In genomic region chr2:71930073-71930681, GRCh38 we compare ENCODE assay signal across 16 cellular contexts.
DNase-seq lines count a peak whose midpoint lies in the region; ATAC-seq and TF ChIP-seq lines count a peak whose summit lies in the region.
"Had no signal": no experiment of that assay in that cellular context is flagged by ENCODE, and none has a peak within 500 bp of the region (broad histone marks: within the 10 kb centered on the region; RNA-seq: fewer than 3 reads in every experiment).

No MANE protein-coding gene starts in this region.

- TF ChIP-seq CTCF in activated CD8-positive, alpha-beta T cell treated with anti-CD3 and anti-CD28 coated beads for 36 hours (IDR thresholded peaks at IDR 0.05) = no peak
- TF ChIP-seq CTCF in coronary artery (IDR thresholded peaks at IDR 0.05) = no peak
- TF ChIP-seq CTCF in type B pancreatic cell (conservative IDR thresholded peaks at IDR 0.05) = no peak

- POLR2A ChIA-PET in activated CD8-positive, alpha-beta T cell treated with anti-CD3 and anti-CD28 coated beads, Interleukin-2, amount 10 ng/mL, durations not matched to agents 7 days and 5 days (lab: Charles Lee) = no interaction called here
- POLR2A ChIA-PET in activated CD8-positive, alpha-beta T cell treated with anti-CD3 and anti-CD28 coated beads for 36 hours (lab: Charles Lee) = no interaction called here

- no peak overlapping the region for H3K27ac Mint-ChIP-seq in activated CD8-positive, alpha-beta T cell treated with anti-CD3 and anti-CD28 coated beads, Interleukin-2, amount 10 ng/mL, durations not matched to agents 7 days and 5 days
- no peak overlapping the region for H3K27ac Mint-ChIP-seq in activated CD8-positive, alpha-beta T cell treated with anti-CD3 and anti-CD28 coated beads for 36 hours
- no peak overlapping the region for H3K27ac Mint-ChIP-seq in type B pancreatic cell
- H3K27ac Mint-ChIP-seq: activated naive CD8-positive, alpha-beta T cell treated with anti-CD3 and anti-CD28 coated beads for 36 hours; B cell had no signal

- DNase-seq in activated CD8-positive, alpha-beta T cell treated with anti-CD3 and anti-CD28 coated beads, Interleukin-2, amount 10 ng/mL, durations not matched to agents 7 days and 5 days = peak; percentile 13
- no peak for DNase-seq in activated CD8-positive, alpha-beta T cell treated with anti-CD3 and anti-CD28 coated beads for 36 hours
- peak; percentile 43 for DNase-seq in NCI-H2029 (lab: John Stamatoyannopoulos, UW)
- DNase-seq in coronary artery (ENCODE audit: low spot score) = peak; percentile 68
- DNase-seq in type B pancreatic cell (ENCODE audit: extremely low spot score, unreplicated experiment) = peak; percentile 64
- DNase-seq in NCI-H524 treated with DMSO at 0.1 percent for 48 hours (lab: John Stamatoyannopoulos, UW) = no peak
- DNase-seq: activated CD4-positive, alpha-beta T cell treated with anti-CD3 and anti-CD28 coated beads, Interleukin-2, amount 50 U/mL, for 1 hour; activated naive CD8-positive, alpha-beta T cell treated with anti-CD3 and anti-CD28 coated beads for 36 hours; NCI-H1930 had no signal

- CTCF ChIA-PET in activated CD8-positive, alpha-beta T cell treated with anti-CD3 and anti-CD28 coated beads, Interleukin-2, amount 10 ng/mL, durations not matched to agents 7 days and 5 days (lab: Charles Lee) = no interaction called here
- CTCF ChIA-PET in activated CD8-positive, alpha-beta T cell treated with anti-CD3 and anti-CD28 coated beads for 36 hours (lab: Charles Lee) = no interaction called here

- no peak overlapping the region for H3K4me3 ChIP-seq in coronary artery
- H3K4me3 ChIP-seq: heart left ventricle, SK-N-MC, vagina had no signal

- no peak for ATAC-seq in activated CD8-positive, alpha-beta T cell treated with anti-CD3 and anti-CD28 coated beads, Interleukin-2, amount 10 ng/mL, durations not matched to agents 7 days and 5 days
- ATAC-seq in activated CD8-positive, alpha-beta T cell treated with anti-CD3 and anti-CD28 coated beads for 36 hours = no peak
- no peak for ATAC-seq in HG03457 (IDR thresholded peaks at IDR 0.05; ENCODE audit: unreplicated experiment)
- ATAC-seq in HG03196 (IDR thresholded peaks at IDR 0.05; ENCODE audit: unreplicated experiment) = no peak
- ATAC-seq: heart left ventricle, right cardiac atrium had no signal

- no peaks in the 10 kb centered on the region for H3K9me3 Mint-ChIP-seq in activated CD8-positive, alpha-beta T cell treated with anti-CD3 and anti-CD28 coated beads, Interleukin-2, amount 10 ng/mL, durations not matched to agents 7 days and 5 days (ENCODE audit: insufficient read depth)
- H3K9me3 Mint-ChIP-seq in activated CD8-positive, alpha-beta T cell treated with anti-CD3 and anti-CD28 coated beads for 36 hours = no peaks in the 10 kb centered on the region
- H3K9me3 Mint-ChIP-seq in type B pancreatic cell = no peaks in the 10 kb centered on the region
- H3K9me3 Mint-ChIP-seq: activated naive CD8-positive, alpha-beta T cell treated with anti-CD3 and anti-CD28 coated beads for 36 hours had no signal

- no peaks in the 10 kb centered on the region for H3K27me3 Mint-ChIP-seq in activated CD8-positive, alpha-beta T cell treated with anti-CD3 and anti-CD28 coated beads, Interleukin-2, amount 10 ng/mL, durations not matched to agents 7 days and 5 days (ENCODE audit: low read depth)
- H3K27me3 Mint-ChIP-seq in activated CD8-positive, alpha-beta T cell treated with anti-CD3 and anti-CD28 coated beads for 36 hours = no peaks in the 10 kb centered on the region
- peaks cover 3% of the 10 kb centered on the region for H3K27me3 Mint-ChIP-seq in type B pancreatic cell
- H3K27me3 Mint-ChIP-seq: activated naive CD8-positive, alpha-beta T cell treated with anti-CD3 and anti-CD28 coated beads for 36 hours; B cell had no signal

- intact Hi-C loops in activated CD8-positive, alpha-beta T cell treated with anti-CD3 and anti-CD28 coated beads for 36 hours (cut with micrococcal nuclease) = no loop called here

- H3K4me1 Mint-ChIP-seq in activated CD8-positive, alpha-beta T cell treated with anti-CD3 and anti-CD28 coated beads, Interleukin-2, amount 10 ng/mL, durations not matched to agents 7 days and 5 days (ENCODE audit: low read depth) = no peaks in the 10 kb centered on the region
- no peaks in the 10 kb centered on the region for H3K4me1 Mint-ChIP-seq in activated CD8-positive, alpha-beta T cell treated with anti-CD3 and anti-CD28 coated beads for 36 hours (ENCODE audit: low read depth)
- peaks cover 14% of the 10 kb centered on the region for H3K4me1 Mint-ChIP-seq in type B pancreatic cell (ENCODE audit: unreplicated experiment)
- H3K4me1 Mint-ChIP-seq: activated naive CD8-positive, alpha-beta T cell treated with anti-CD3 and anti-CD28 coated beads for 36 hours; B cell had no signal

- H3K4me3 Mint-ChIP-seq in activated CD8-positive, alpha-beta T cell treated with anti-CD3 and anti-CD28 coated beads, Interleukin-2, amount 10 ng/mL, durations not matched to agents 7 days and 5 days = no peak overlapping the region
- no peak overlapping the region for H3K4me3 Mint-ChIP-seq in activated CD8-positive, alpha-beta T cell treated with anti-CD3 and anti-CD28 coated beads for 36 hours
- no peak overlapping the region for H3K4me3 Mint-ChIP-seq in type B pancreatic cell
- H3K4me3 Mint-ChIP-seq: activated naive CD8-positive, alpha-beta T cell treated with anti-CD3 and anti-CD28 coated beads for 36 hours; B cell had no signal

- no peak overlapping the region for H3K27ac ChIP-seq in coronary artery
- H3K27ac ChIP-seq: heart left ventricle, SK-N-MC, vagina had no signal

- no peaks in the 10 kb centered on the region for H3K36me3 Mint-ChIP-seq in activated CD8-positive, alpha-beta T cell treated with anti-CD3 and anti-CD28 coated beads, Interleukin-2, amount 10 ng/mL, durations not matched to agents 7 days and 5 days (ENCODE audit: low read depth)
- no peaks in the 10 kb centered on the region for H3K36me3 Mint-ChIP-seq in activated CD8-positive, alpha-beta T cell treated with anti-CD3 and anti-CD28 coated beads for 36 hours (ENCODE audit: low read depth)
- no peaks in the 10 kb centered on the region for H3K36me3 Mint-ChIP-seq in type B pancreatic cell
- H3K36me3 Mint-ChIP-seq: activated naive CD8-positive, alpha-beta T cell treated with anti-CD3 and anti-CD28 coated beads for 36 hours had no signal

Comparison
In these comparisons a context has a peak if more than half of its experiments do, and no peak if none do; other contexts are left out.
1. DNase-seq: peak in activated CD8-positive, alpha-beta T cell treated with anti-CD3 and anti-CD28 coated beads, Interleukin-2, amount 10 ng/mL, durations not matched to agents 7 days and 5 days (single experiment), NCI-H2029 (single experiment), coronary artery (single experiment) and type B pancreatic cell (single experiment); none in activated CD8-positive, alpha-beta T cell treated with anti-CD3 and anti-CD28 coated beads for 36 hours (single experiment) and NCI-H524 treated with DMSO at 0.1 percent for 48 hours (single experiment).